27 cellular contexts compared by ENCODE assay signal in genomic region chr12:103303484-103303883, GRCh38.
"Had no signal": no experiment of that assay in that cellular context is flagged by ENCODE, and none has a peak within 500 bp of the region (broad histone marks: within the 10 kb centered on the region; RNA-seq: fewer than 3 reads in every experiment).

No MANE protein-coding gene starts in this region.

- H3K36me3 ChIP-seq: stomach, suprapubic skin, thoracic aorta, thyroid gland, tibial artery, tibial nerve, transverse colon, upper lobe of left lung, upper lobe of right lung, uterus, vagina had no signal

- H3K9me3 ChIP-seq: stomach, suprapubic skin, testis, thoracic aorta, thyroid gland, tibial artery, tibial nerve, transverse colon, upper lobe of left lung, upper lobe of right lung, uterus, vagina had no signal

- H3K4me3 ChIP-seq: stomach, suprapubic skin, testis, thoracic aorta, thyroid gland, tibial artery, tibial nerve, transverse colon, upper lobe of left lung, upper lobe of right lung, uterus, vagina had no signal

- FAIRE-seq: urothelium cell line had no signal

- DNase-seq: stimulated activated CD4-positive, alpha-beta T cell treated with anti-CD3 and anti-CD28 coated beads, Interleukin-2, amount 100 ng/mL, for 48 hours; stimulated activated CD4-positive, alpha-beta T cell treated with anti-CD3 and anti-CD28 coated beads, Interleukin-4, amount 100 ng/mL, for 1 hour; stimulated activated CD4-positive, alpha-beta T cell treated with anti-CD3 and anti-CD28 coated beads, Interleukin-4, amount 100 ng/mL, for 24 hours; stimulated activated CD4-positive, alpha-beta T cell treated with anti-CD3 and anti-CD28 coated beads, Interleukin-4, amount 100 ng/mL, for 4 hours; stimulated activated CD8-positive, alpha-beta memory T cell treated with anti-CD3 and anti-CD28 coated beads, Interleukin-4, amount 100 ng/mL, for 48 hours; stimulated activated naive B cell treated with anti-CD40 and anti-IgM and Interleukin-4, amounts not matched to agents 10 μg/mL and 1 μg/mL and 100 μg/mL, for 72 hours; stimulated activated naive CD4-positive, alpha-beta T cell; stimulated activated naive CD4-positive, alpha-beta T cell treated with Interleukin-2 at 50 U/mL for 16 hours; stimulated activated naive CD8-positive, alpha-beta T cell treated with anti-CD3 and anti-CD28 coated beads, Interleukin-15, amount 100 ng/mL, for 72 hours; stimulated activated naive CD8-positive, alpha-beta T cell treated with anti-CD3 and anti-CD28 coated beads, Interleukin-15, Interleukin-2, amounts not matched to agents 100 U/mL and 50 U/mL, for 24 hours; stomach; substantia nigra; testis; thyroid gland; tibial artery; transverse colon; trophoblast cell; upper lobe of left lung; upper lobe of right lung; uterus had no signal

- H3K27me3 ChIP-seq: testis, tibial artery, upper lobe of left lung, upper lobe of right lung, uterus, vagina had no signal

- H3K4me1 ChIP-seq: suprapubic skin, testis, thyroid gland, tibial artery, tibial nerve, transverse colon, upper lobe of left lung, upper lobe of right lung, uterus, vagina had no signal

- ATAC-seq: stimulated activated effector memory CD8-positive, alpha-beta T cell treated with anti-CD3 and anti-CD28 coated beads, Interleukin-12 subunit alpha, Interleukin-12 subunit beta, amount 100 ng/mL, for 72 hours; stimulated activated memory B cell treated with anti-CD40 and anti-IgM and Interleukin-4, amounts not matched to agents 10 μg/mL and 1 μg/mL and 100 μg/mL, for 72 hours; stimulated activated naive CD8-positive, alpha-beta T cell treated with anti-CD3 and anti-CD28 coated beads, Interleukin-15, amount 100 ng/mL, for 72 hours; stimulated activated naive CD8-positive, alpha-beta T cell treated with anti-CD3 and anti-CD28 coated beads, Interleukin-15, Interleukin-2, amounts not matched to agents 100 U/mL and 50 U/mL, for 24 hours; upper lobe of right lung had no signal

- H3K27ac ChIP-seq: stomach, suprapubic skin, testis, thoracic aorta, thyroid gland, tibial artery, tibial nerve, transverse colon, upper lobe of left lung, upper lobe of right lung, uterus, vagina had no signal
